Comparison of ENCODE assay signal across 10 cellular contexts in the genomic region with DNA sequence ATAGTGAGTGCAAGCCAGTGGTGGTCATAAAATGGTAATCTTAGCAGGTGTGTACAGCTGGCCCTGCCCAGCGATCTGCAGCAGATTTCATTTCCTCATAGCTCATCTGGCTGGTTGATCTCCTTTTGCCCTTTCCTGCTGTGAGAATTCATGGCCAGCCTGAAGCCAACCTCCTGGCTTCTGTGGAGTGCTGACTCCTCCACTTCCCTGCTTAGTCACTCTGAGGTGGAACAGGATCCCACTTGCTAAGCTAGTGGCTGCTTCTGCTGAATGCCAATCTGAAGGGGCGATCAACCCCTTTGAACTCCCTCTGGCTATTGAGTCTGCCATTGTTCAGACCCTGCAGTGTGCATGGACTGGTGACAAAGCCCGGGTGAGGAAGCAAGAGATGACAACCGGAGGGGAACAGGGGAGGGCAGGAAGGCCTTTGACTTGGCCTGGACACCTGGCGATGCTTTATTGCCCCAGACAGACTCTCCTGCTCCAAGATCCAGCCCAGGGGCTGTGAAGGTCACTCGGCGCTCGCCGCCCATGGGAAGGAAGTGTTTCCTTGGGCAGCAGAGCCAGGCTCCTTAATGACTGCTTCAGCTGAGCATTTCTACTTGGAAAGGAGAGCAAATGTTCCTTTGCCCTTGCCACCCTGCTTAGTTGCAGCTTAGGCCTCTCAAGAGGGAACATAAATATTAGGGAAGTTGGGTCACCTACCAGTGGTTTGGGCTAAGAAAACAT.
A peak's percentile ranks its signal among the peaks of the same experiment; 100 is the strongest.
DNase-seq lines count a peak whose midpoint lies in the region; ATAC-seq and TF ChIP-seq lines count a peak whose summit lies in the region.
"Had no signal": no experiment of that assay in that cellular context is flagged by ENCODE, and none has a peak within 500 bp of the region (broad histone marks: within the 10 kb centered on the region; RNA-seq: fewer than 3 reads in every experiment).

No MANE protein-coding gene starts in this region.

- ATAC-seq in omental fat pad (ENCODE audit: low FRiP score) (peak; percentile 67), HG03457 (IDR thresholded peaks at IDR 0.05; ENCODE audit: unreplicated experiment) (no peak)

- no peaks in the 10 kb centered on the region for H3K9me3 ChIP-seq in WERI-Rb-1 (ENCODE audit: severe bottlenecking)

- H3K27ac Mint-ChIP-seq in endothelial cell (ENCODE audit: unreplicated experiment) = no peak overlapping the region

- peak overlapping the region; percentile 81 for H3K4me3 Mint-ChIP-seq in endothelial cell (ENCODE audit: unreplicated experiment)

- H3K4me1 Mint-ChIP-seq in endothelial cell (ENCODE audit: unreplicated experiment) = peaks cover 29% of the 10 kb centered on the region

- H3K36me3 Mint-ChIP-seq in endothelial cell (ENCODE audit: low read depth, unreplicated experiment) = peaks cover 3% of the 10 kb centered on the region

- no peaks in the 10 kb centered on the region for H3K9me3 Mint-ChIP-seq in endothelial cell (ENCODE audit: unreplicated experiment)

- POLR2A ChIA-PET in GM10248 (lab: Yijun Ruan, JAX) = no interaction called here

- CTCF ChIA-PET in GM10248 (lab: Yijun Ruan, JAX) = interaction anchor here (1.1 to 4.2 kb wide), 2 partner anchors 10 to 14 kb away, joined by 4 to 23 read pairs; no protein-coding TSS in a partner anchor

- no peak overlapping the region for H3K27ac ChIP-seq in WERI-Rb-1
- H3K27ac ChIP-seq: VCaP had no signal

- peaks cover 3% of the 10 kb centered on the region for H3K27me3 Mint-ChIP-seq in endothelial cell (ENCODE audit: unreplicated experiment)

- TF ChIP-seq CTCF in GM12865 (IDR thresholded peaks at IDR 0.05; ENCODE audit: insufficient read depth, low read depth, low read length, missing control alignments) = no peak
- no peak for TF ChIP-seq CTCF in endothelial cell (IDR thresholded peaks at IDR 0.05; ENCODE audit: unreplicated experiment)
- no peak for TF ChIP-seq CTCF in omental fat pad (IDR thresholded peaks at IDR 0.05)
- TF ChIP-seq CTCF in GM10248 (IDR thresholded peaks at IDR 0.05; ENCODE audit: control extremely low read depth, extremely low read depth, low read depth, missing control alignments) = no peak
- no peak for TF ChIP-seq CTCF in WERI-Rb-1 (IDR thresholded peaks at IDR 0.05; ENCODE audit: low read depth, low read length)

- H3K36me3 ChIP-seq in WERI-Rb-1 = no peaks in the 10 kb centered on the region

- H3K4me3 ChIP-seq in GM12865 (ENCODE audit: low read depth, low read length) = no peak overlapping the region
- H3K4me3 ChIP-seq in WERI-Rb-1 (ENCODE audit: low read depth, low read length) = no peak overlapping the region

- no peaks in the 10 kb centered on the region for H3K27me3 ChIP-seq in WERI-Rb-1 (ENCODE audit: insufficient read depth, low read depth, severe bottlenecking)

- DNase-seq in GM12865 (ENCODE audit: low read depth) (peak; percentile 14), NCI-H2196 (lab: John Stamatoyannopoulos, UW; ENCODE audit: unreplicated experiment) (peak; percentile 24), endothelial cell (ENCODE audit: low spot score) (no peak), omental fat pad (ENCODE audit: low spot score) (no peak), GM10248 (ENCODE audit: extremely low spot score) (no peak), WERI-Rb-1 (no peak)
- no peak for DNase-seq in activated CD4-positive, alpha-beta T cell treated with anti-CD3 and anti-CD28 coated beads for 4 hours
- DNase-seq: NCI-H2081 treated with DMSO at 0.1 percent for 48 hours had no signal

Comparison
In these comparisons a context has a peak if more than half of its experiments do, and no peak if none do; other contexts are left out.
1. DNase-seq: peak in GM12865 (single experiment) and NCI-H2196 (single experiment); none in endothelial cell (single experiment), omental fat pad (single experiment), activated CD4-positive, alpha-beta T cell treated with anti-CD3 and anti-CD28 coated beads for 4 hours (0 of 2), GM10248 (single experiment) and WERI-Rb-1 (single experiment).